ENCODE assay signal across 14 cellular contexts in the genomic region with DNA sequence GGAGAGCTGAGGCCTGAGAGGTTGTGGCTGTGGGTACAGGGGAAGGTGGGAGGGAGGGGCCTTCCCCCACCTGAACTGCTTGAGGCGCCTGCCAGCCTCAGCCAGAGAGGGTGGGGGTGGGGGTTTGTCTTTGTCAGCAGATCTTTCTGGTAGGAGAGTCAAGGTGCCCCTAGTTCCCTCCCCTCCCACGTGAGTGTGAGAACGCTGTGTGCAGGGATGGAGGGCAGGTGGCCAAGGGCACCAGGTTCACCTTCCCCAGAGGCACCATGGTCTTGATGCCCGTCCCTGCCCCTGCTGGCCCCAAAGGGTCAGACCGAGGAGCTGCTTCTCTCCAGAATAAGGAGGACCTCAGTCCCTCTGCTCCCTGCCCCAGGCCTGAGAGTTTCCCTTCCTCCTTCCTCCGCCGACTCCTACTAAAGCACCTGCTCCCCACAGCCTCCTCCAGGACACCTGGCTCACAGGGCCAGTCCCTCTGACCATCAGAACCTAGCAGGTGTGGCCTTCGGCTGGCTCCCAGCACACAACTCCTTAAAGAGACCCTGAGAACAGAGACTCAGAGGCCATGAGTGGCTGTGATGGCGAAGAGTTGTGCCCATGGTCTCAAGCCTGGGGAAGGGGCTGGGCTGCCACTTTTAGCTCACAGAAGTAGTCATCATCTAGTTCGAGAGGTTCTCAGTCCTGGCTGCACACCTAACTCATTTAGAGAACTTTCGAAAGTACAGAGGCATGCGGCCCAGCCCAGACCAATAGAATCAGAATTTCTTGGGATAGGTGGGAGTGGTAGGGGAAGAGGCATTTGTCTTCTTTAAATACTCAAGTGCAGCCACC.
A peak's percentile ranks its signal among the peaks of the same experiment; 100 is the strongest.
DNase-seq lines count a peak whose midpoint lies in the region; ATAC-seq and TF ChIP-seq lines count a peak whose summit lies in the region.
"Had no signal": no experiment of that assay in that cellular context is flagged by ENCODE, and none has a peak within 500 bp of the region (broad histone marks: within the 10 kb centered on the region; RNA-seq: fewer than 3 reads in every experiment).

No MANE protein-coding gene starts in this region.

- peak overlapping the region; percentile 51 for H2BK15ac ChIP-seq in neuronal stem cell (ENCODE audit: low read length)

- no peaks in the 10 kb centered on the region for H3F3A ChIP-seq in GM23338 (replicated peaks; ENCODE audit: low read depth)

- TF ChIP-seq EP300 in sigmoid colon (IDR thresholded peaks at IDR 0.05), result no peak

- ATAC-seq in GM23338 (peak; percentile 11; the same call in 1 of the 3 replicates), esophagus mucosa (peak; percentile 4), HG03442 (IDR thresholded peaks at IDR 0.05; ENCODE audit: unreplicated experiment) (no peak)

- H3K27me3 Mint-ChIP-seq in GM23338 (ENCODE audit: insufficient read depth, low read depth, poor library complexity), result peaks cover 22% of the 10 kb centered on the region

- H3K14ac ChIP-seq in neuronal stem cell (ENCODE audit: low read length), result no peak overlapping the region

- intact Hi-C loops in sigmoid colon (cut with DNase I), result no loop called here

- H4K91ac ChIP-seq in neuronal stem cell (ENCODE audit: low read depth, low read length, poor library complexity), result no peak overlapping the region

- H2BK12ac ChIP-seq in neuronal stem cell (ENCODE audit: low read length), result no peak overlapping the region

- no peaks in the 10 kb centered on the region for H3K79me1 ChIP-seq in neuronal stem cell (ENCODE audit: low read depth, low read length)

- H2AFZ ChIP-seq in GM23338, result no peak overlapping the region
- H2AFZ ChIP-seq in neuronal stem cell (ENCODE audit: low read length), result no peak overlapping the region

- no peak overlapping the region for H2BK5ac ChIP-seq in neuronal stem cell (ENCODE audit: low read length)

- peak overlapping the region; percentile 68; the same call in 1 of the 2 replicates for H3K27ac Mint-ChIP-seq in GM23338

- peak overlapping the region; percentile 42 for H3K18ac ChIP-seq in neuronal stem cell (ENCODE audit: low read length)

- H3K4me2 ChIP-seq in GM23338 (no peak overlapping the region), neuronal stem cell (ENCODE audit: insufficient read depth, low read length, poor library complexity, severe bottlenecking) (no peak overlapping the region)

- no peak overlapping the region for H3K27ac ChIP-seq in GM23338 (ENCODE audit: low read depth)
- H3K27ac ChIP-seq in neuronal stem cell (replicated peaks; ENCODE audit: low read length), result no peak overlapping the region
- H3K27ac ChIP-seq in WERI-Rb-1, result no peak overlapping the region
- H3K27ac ChIP-seq in sigmoid colon, result no peak overlapping the region
- H3K27ac ChIP-seq: BLaER1 treated with 17β-estradiol and CSF1 and Interleukin-3, amounts not matched to agents 10 nM and 100 nM had no signal

- no peaks in the 10 kb centered on the region for H3K9me2 ChIP-seq in GM23338 (ENCODE audit: insufficient read depth)

- TF ChIP-seq POLR2A in sigmoid colon (IDR thresholded peaks at IDR 0.05), result no peak

- peak overlapping the region; percentile 58 for H3K23ac ChIP-seq in neuronal stem cell (ENCODE audit: low read depth, low read length, poor library complexity)

- H2AK5ac ChIP-seq in neuronal stem cell (ENCODE audit: low read depth, low read length), result no peak overlapping the region

- no peak for TF ChIP-seq CTCF in GM23338 (conservative IDR thresholded peaks at IDR 0.05; ENCODE audit: low read depth in 2 of 2)
- TF ChIP-seq CTCF in WERI-Rb-1 (IDR thresholded peaks at IDR 0.05; ENCODE audit: low read depth, low read length), result no peak
- TF ChIP-seq CTCF in sigmoid colon (IDR thresholded peaks at IDR 0.05), result no peak

- peaks cover 45% of the 10 kb centered on the region for H3K4me1 Mint-ChIP-seq in GM23338
- H3K4me1 Mint-ChIP-seq: CD4-positive, CD25-positive, alpha-beta regulatory T cell; IgD-negative memory B cell had no signal

- no peaks in the 10 kb centered on the region for H3K79me2 ChIP-seq in GM23338 (replicated peaks; ENCODE audit: insufficient read depth)

- H4K20me1 ChIP-seq in GM23338 (replicated peaks; ENCODE audit: insufficient read depth), result no peaks in the 10 kb centered on the region
- H4K20me1 ChIP-seq: BLaER1 treated with 17β-estradiol and CSF1 and Interleukin-3, amounts not matched to agents 10 nM and 100 nM had no signal

- H3K9me3 Mint-ChIP-seq in GM23338, result no peaks in the 10 kb centered on the region
- H3K9me3 Mint-ChIP-seq: CD4-positive, CD25-positive, alpha-beta regulatory T cell; IgD-negative memory B cell had no signal

- WGBS in neuronal stem cell (ENCODE audit: extremely low coverage in 2 of 2, insufficient read length in 2 of 2, insufficient replicate concordance in 1 of 2), 2 donors, result no CpG with 5 or more reads among the region's 12 CpGs
- 68 to 76% methylated on average over 12 of the region's 12 CpGs for WGBS in sigmoid colon, 2 donors

- peaks cover 8% of the 10 kb centered on the region for H3K4me1 ChIP-seq in GM23338 (ENCODE audit: insufficient read depth)
- H3K4me1 ChIP-seq in neuronal stem cell (ENCODE audit: control insufficient read depth in 2 of 2, insufficient read depth in 1 of 2, low read depth in 1 of 2, low read length in 2 of 2), result no peaks in the 10 kb centered on the region
- H3K4me1 ChIP-seq in sigmoid colon, result no peaks in the 10 kb centered on the region

- no peak overlapping the region for H3K4ac ChIP-seq in neuronal stem cell (ENCODE audit: low read length)

- DNase-seq in GM23338 (ENCODE audit: low spot score), result no peak
- peak; percentile 88 for DNase-seq in RPMI8226
- no peak for DNase-seq in neuronal stem cell (ENCODE audit: low spot score)
- DNase-seq in WERI-Rb-1, result no peak
- no peak for DNase-seq in sigmoid colon
- no peak for DNase-seq in stimulated activated CD4-positive, alpha-beta T cell treated with anti-CD3 and anti-CD28 coated beads, Interleukin-1b, Interleukin-23, amount 100 ng/mL, for 48 hours
- DNase-seq: 8988T; CD4-positive, CD25-positive, alpha-beta regulatory T cell; GF-D8; GOT3 had no signal

- peak overlapping the region; percentile 1 for H2BK120ac ChIP-seq in neuronal stem cell (ENCODE audit: low read depth, low read length)

- H3K4me3 ChIP-seq in GM23338 (no peak overlapping the region), neuronal stem cell (ENCODE audit: low read length in 2 of 2) (no peak overlapping the region), WERI-Rb-1 (ENCODE audit: low read depth, low read length) (no peak overlapping the region), sigmoid colon (no peak overlapping the region)
- H3K4me3 ChIP-seq: BLaER1 treated with 17β-estradiol and CSF1 and Interleukin-3, amounts not matched to agents 10 nM and 100 nM had no signal

- no peak overlapping the region for H3K4me3 Mint-ChIP-seq in GM23338
- H3K4me3 Mint-ChIP-seq: CD4-positive, CD25-positive, alpha-beta regulatory T cell; IgD-negative memory B cell had no signal

- peaks cover 3% of the 10 kb centered on the region; the same call in 1 of the 3 replicates for H3K36me3 Mint-ChIP-seq in GM23338 (ENCODE audit: low read depth)
- H3K36me3 Mint-ChIP-seq: CD4-positive, CD25-positive, alpha-beta regulatory T cell; IgD-negative memory B cell had no signal

- H3K36me3 ChIP-seq in GM23338 (ENCODE audit: insufficient read depth), result no peaks in the 10 kb centered on the region
- H3K36me3 ChIP-seq in neuronal stem cell (replicated peaks in 1 of 2; ENCODE audit: control insufficient read depth in 2 of 2, insufficient read depth in 2 of 2, low read length in 2 of 2), result no peaks in the 10 kb centered on the region
- H3K36me3 ChIP-seq in WERI-Rb-1, result no peaks in the 10 kb centered on the region
- H3K36me3 ChIP-seq in sigmoid colon, result no peaks in the 10 kb centered on the region
- H3K36me3 ChIP-seq: BLaER1 treated with 17β-estradiol and CSF1 and Interleukin-3, amounts not matched to agents 10 nM and 100 nM had no signal

- H3K9me3 ChIP-seq in neuronal stem cell (replicated peaks in 1 of 2; ENCODE audit: control insufficient read depth in 2 of 2, insufficient read depth in 1 of 2, low read depth in 1 of 2, low read length in 2 of 2) (no peaks in the 10 kb centered on the region), WERI-Rb-1 (ENCODE audit: severe bottlenecking) (no peaks in the 10 kb centered on the region), sigmoid colon (no peaks in the 10 kb centered on the region)
- H3K9me3 ChIP-seq: BLaER1 treated with 17β-estradiol and CSF1 and Interleukin-3, amounts not matched to agents 10 nM and 100 nM had no signal

- no peaks in the 10 kb centered on the region for H3K27me3 ChIP-seq in GM23338 (ENCODE audit: insufficient read depth)
- peaks cover 0 to 51% (median 0%) of the 10 kb centered on the region in 3 experiments for H3K27me3 ChIP-seq in neuronal stem cell (ENCODE audit: control insufficient read depth in 3 of 3, insufficient read depth in 3 of 3, low read depth in 1 of 3, low read length in 3 of 3)
- H3K27me3 ChIP-seq in WERI-Rb-1 (ENCODE audit: insufficient read depth, low read depth, severe bottlenecking), result no peaks in the 10 kb centered on the region
- H3K27me3 ChIP-seq in sigmoid colon, result peaks cover 3 to 78% (median 32%) of the 10 kb centered on the region in 3 donors
- H3K27me3 ChIP-seq: BLaER1 treated with 17β-estradiol and CSF1 and Interleukin-3, amounts not matched to agents 10 nM and 100 nM had no signal

- no peak overlapping the region for H3K9ac ChIP-seq in neuronal stem cell (ENCODE audit: low read depth, low read length, poor library complexity)

- H4K8ac ChIP-seq in neuronal stem cell (ENCODE audit: low read depth, low read length), result no peak overlapping the region
